In the genomic region with DNA sequence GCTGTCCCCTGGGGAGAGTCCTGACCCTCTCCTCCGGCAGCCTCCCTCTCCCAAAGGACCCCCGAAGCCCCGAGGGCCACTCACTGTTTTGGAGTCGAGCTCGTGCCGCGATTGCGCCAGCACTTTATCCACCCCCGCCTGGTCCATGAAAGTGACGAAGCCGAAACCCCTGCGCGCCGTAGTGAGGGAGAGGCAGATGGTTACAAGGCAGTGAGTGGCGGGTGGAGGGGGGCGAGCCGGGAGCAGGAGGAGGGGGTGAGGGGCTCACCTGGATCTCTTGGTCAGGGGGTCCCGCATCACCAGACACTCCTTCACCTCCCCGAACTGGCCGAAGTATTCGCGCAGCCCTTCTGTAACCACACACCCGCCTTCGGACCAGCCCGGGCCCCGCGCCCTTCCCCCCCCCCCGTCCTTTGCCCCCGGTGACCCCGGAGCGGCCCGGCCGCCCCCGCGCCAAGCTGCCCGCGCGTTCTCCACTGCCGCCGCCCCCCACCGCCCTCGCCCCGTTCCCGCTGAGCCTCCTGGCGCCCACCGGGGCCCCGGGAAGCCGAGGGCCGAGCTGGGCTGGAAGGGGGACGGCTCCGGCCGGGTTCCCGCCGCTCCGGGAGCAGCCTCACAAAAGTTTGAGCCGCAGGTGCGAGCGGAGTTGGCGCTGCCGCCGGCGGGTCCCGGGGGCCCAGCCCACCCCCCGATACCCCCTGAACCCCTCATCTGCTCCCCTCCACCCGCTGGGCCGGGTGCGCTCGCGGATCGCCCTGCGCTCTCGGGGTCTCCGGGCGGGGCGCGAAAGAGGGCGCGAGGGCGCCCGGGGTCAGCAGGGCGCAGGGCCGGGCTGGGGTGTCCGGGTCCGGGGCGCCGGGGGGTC, we compare ENCODE assay signal across 8 cellular contexts. TPM values are rescaled to one million over a fixed set of nuclear protein-coding genes. Genes with fewer than 3 reads are reported as not detected.
DNase-seq lines count a peak whose midpoint lies in the region; ATAC-seq and TF ChIP-seq lines count a peak whose summit lies in the region.

No MANE protein-coding gene starts in this region.

- intact Hi-C loops in left ventricle myocardium inferior (cut with micrococcal nuclease) = no loop called here

- H3K27me3 ChIP-seq in left ventricle myocardium inferior (ENCODE audit: low read depth) (peaks cover 54% of the 10 kb centered on the region), skeletal muscle satellite cell (ENCODE audit: control insufficient read depth, insufficient read depth, low read length) (peaks cover 74% of the 10 kb centered on the region)

- in situ Hi-C loops in GM13977 (cut with MboI; ENCODE audit: low pct_unique_long_range_greater_than_20kb, low sequenced_read_pairs, unreplicated experiment) = no loop called here

- POLR2A ChIA-PET in WTC11 (lab: Charles Lee) = interaction anchor here (1.2 to 2.1 kb wide), 4 partner anchors 21 to 91 kb away, joined by 3 to 14 read pairs (median 6); no protein-coding TSS in a partner anchor

- H3K27ac Mint-ChIP-seq in WTC11 = no peak overlapping the region

- H3K9me3 ChIP-seq in left ventricle myocardium inferior (replicated peaks) (no peaks in the 10 kb centered on the region), skeletal muscle satellite cell (replicated peaks; ENCODE audit: low read length) (no peaks in the 10 kb centered on the region)

- CTCF ChIA-PET in WTC11 (lab: Charles Lee) = interaction anchor here (0.7 to 3.4 kb wide), 29 partner anchors 8 to 604 kb away, joined by 3 to 74 read pairs (median 7); a partner anchor contains a TSS

- H3K27me3 Mint-ChIP-seq in WTC11 (ENCODE audit: low read depth) = peaks cover 31% of the 10 kb centered on the region

- H3K9ac ChIP-seq in skeletal muscle satellite cell (ENCODE audit: low read depth, low read length) = no peak overlapping the region

- peaks cover 26% of the 10 kb centered on the region for H3K4me1 ChIP-seq in left ventricle myocardium inferior
- H3K4me1 ChIP-seq in skeletal muscle satellite cell (ENCODE audit: control insufficient read depth, insufficient read depth, low read length) = no peaks in the 10 kb centered on the region

- peaks cover 12% of the 10 kb centered on the region for H3K36me3 Mint-ChIP-seq in WTC11

- no peaks in the 10 kb centered on the region for H3K9me3 Mint-ChIP-seq in WTC11

- TF ChIP-seq CTCF in GM13977 (IDR thresholded peaks at IDR 0.05; ENCODE audit: extremely low read depth, insufficient read depth, missing control alignments) (no peak), WTC11 (IDR thresholded peaks at IDR 0.05) (no peak), left ventricle myocardium inferior (IDR thresholded peaks at IDR 0.05; ENCODE audit: borderline replicate concordance) (no peak)

- H3K27ac ChIP-seq in left ventricle myocardium inferior (replicated peaks) = peak overlapping the region; percentile 52

- ATAC-seq in WTC11 = no peak
- ATAC-seq in HG03571 (IDR thresholded peaks at IDR 0.05; ENCODE audit: unreplicated experiment) = no peak

- no peaks in the 10 kb centered on the region for H3K36me3 ChIP-seq in left ventricle myocardium inferior
- no peaks in the 10 kb centered on the region for H3K36me3 ChIP-seq in skeletal muscle satellite cell (ENCODE audit: insufficient read depth, low read length)

- peak; percentile 30 for DNase-seq in GM13977 (ENCODE audit: low spot score)
- DNase-seq in WTC11 (ENCODE audit: low spot score) = peak; percentile 36
- DNase-seq in left ventricle myocardium inferior = no peak
- DNase-seq in amniotic stem cell (lab: John Stamatoyannopoulos, UW) = no peak
- DNase-seq in NCI-H774 (lab: John Stamatoyannopoulos, UW) = no peak
- no peak for DNase-seq in OCI-M1 (lab: John Stamatoyannopoulos, UW)

- peaks cover 62% of the 10 kb centered on the region for H3K4me1 Mint-ChIP-seq in WTC11

- H3K4me3 ChIP-seq in left ventricle myocardium inferior (peak overlapping the region; percentile 75), skeletal muscle satellite cell (ENCODE audit: low read length) (peak overlapping the region; percentile 30)

- peak overlapping the region; percentile 83 for H3K4me3 Mint-ChIP-seq in WTC11

- H3K4me2 ChIP-seq in skeletal muscle satellite cell (ENCODE audit: low read length) = peak overlapping the region; percentile 58

TF ChIP-seq in WTC11, 78 proteins besides CTCF, POLR2A, EP300 and RAD21:
- TF ChIP-seq NFE2L1 (CRISPR knock-in tag; IDR thresholded peaks at IDR 0.05) (0 out of 2 replicates have a peak, but pooled peaks have one; percentile 3), ZBTB21 (CRISPR knock-in tag; IDR thresholded peaks at IDR 0.05; ENCODE audit: borderline replicate concordance) (no peak)
- TF ChIP-seq, protein P1, sequence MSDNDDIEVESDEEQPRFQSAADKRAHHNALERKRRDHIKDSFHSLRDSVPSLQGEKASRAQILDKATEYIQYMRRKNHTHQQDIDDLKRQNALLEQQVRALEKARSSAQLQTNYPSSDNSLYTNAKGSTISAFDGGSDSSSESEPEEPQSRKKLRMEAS (CRISPR knock-in tag; IDR thresholded peaks at IDR 0.05) = 0 out of 2 replicates have a peak, but pooled peaks have one; percentile 41
TF ChIP-seq in WTC11: peak in this region for 2.

RNA-seq across cellular contexts. Expression of a gene that starts 0.8 kb away (rescaled TPM):
- total RNA-seq in WTC11 (2021) (64.5 to 71.9 TPM (median 71.5 TPM) in 3 replicates), left ventricle myocardium inferior (4.8 TPM)
- under 0.01 TPM in 1 of 2 replicates, not detected in the other for total RNA-seq in skeletal muscle satellite cell (2012; rRNA removed)

RNA-seq across cellular contexts. Expression of a gene that starts 40.6 kb away (rescaled TPM):
- total RNA-seq in WTC11 (2021) = 0.92 to 1.8 TPM (median 1.4 TPM) in 3 replicates
- total RNA-seq in left ventricle myocardium inferior = not detected
- not detected in 2 replicates for total RNA-seq in skeletal muscle satellite cell (2012; rRNA removed)

Comparison
In these comparisons a context has a peak if more than half of its experiments do, and no peak if none do; other contexts are left out.
1. DNase-seq: peak in GM13977 (single experiment) and WTC11 (single experiment); none in left ventricle myocardium inferior (single experiment), amniotic stem cell (single experiment), NCI-H774 (single experiment) and OCI-M1 (single experiment).
2. RNA of a gene that starts 0.8 kb away (total RNA-seq): 64.5 to 71.9 TPM in WTC11; 4.8 TPM in left ventricle myocardium inferior (single experiment); every median in the first group is over 10 times any median in the second.